ENCODE assay signal across 18 cellular contexts in genomic region chr19:44696939-44697669, GRCh38. TPM values are rescaled to one million over a fixed set of nuclear protein-coding genes. Genes with fewer than 3 reads are reported as not detected.
DNase-seq lines count a peak whose midpoint lies in the region; ATAC-seq and TF ChIP-seq lines count a peak whose summit lies in the region.
"Had no signal": no experiment of that assay in that cellular context is flagged by ENCODE, and none has a peak within 500 bp of the region (broad histone marks: within the 10 kb centered on the region; RNA-seq: fewer than 3 reads in every experiment).

No MANE protein-coding gene starts in this region.

- intact Hi-C loops in natural killer cell (cut with micrococcal nuclease) = loop anchor here (10.0 kb wide), 1 partner anchor 148 kb away; the partner anchor contains the start of gene NECTIN2

- no peaks in the 10 kb centered on the region for H3K9me3 ChIP-seq in neuronal stem cell (replicated peaks in 1 of 2; ENCODE audit: control insufficient read depth in 2 of 2, insufficient read depth in 1 of 2, low read depth in 1 of 2, low read length in 2 of 2)
- H3K9me3 ChIP-seq: gastroesophageal sphincter, SJSA1 had no signal

- H2AFZ ChIP-seq in neuronal stem cell (ENCODE audit: low read length) = peak overlapping the region; percentile 36

- peak; percentile 97 for DNase-seq in DMS53 (lab: John Stamatoyannopoulos, UW)
- DNase-seq in NCI-H2029 treated with DMSO at 0.1 percent for 48 hours (lab: John Stamatoyannopoulos, UW) = peak; percentile 93
- DNase-seq in choroid plexus epithelial cell (ENCODE audit: low read depth) = peak; percentile 8
- no peak for DNase-seq in neuronal stem cell (ENCODE audit: low spot score)
- DNase-seq in immature natural killer cell = no peak
- DNase-seq in UCSD-AML1 (lab: John Stamatoyannopoulos, UW; ENCODE audit: unreplicated experiment) = no peak
- no peak for DNase-seq in natural killer cell
- DNase-seq: activated CD8-positive, alpha-beta memory T cell treated with anti-CD3 and anti-CD28 coated beads, Interleukin-2, amount 50 U/mL, for 48 hours; GF-D8; stimulated activated CD4-positive, alpha-beta T cell treated with anti-CD3 and anti-CD28 coated beads, Interleukin-1b, Interleukin-23, amount 100 ng/mL, for 48 hours; trophoblast cell had no signal

- H2BK120ac ChIP-seq in neuronal stem cell (ENCODE audit: low read depth, low read length) = no peak overlapping the region

- no CpG with 5 or more reads among the region's 22 CpGs for WGBS in neuronal stem cell (ENCODE audit: extremely low coverage in 2 of 2, insufficient read length in 2 of 2, insufficient replicate concordance in 1 of 2), 2 donors

- H3K4me3 Mint-ChIP-seq in immature natural killer cell = no peak overlapping the region
- H3K4me3 Mint-ChIP-seq in natural killer cell = no peak overlapping the region
- H3K4me3 Mint-ChIP-seq: activated naive CD4-positive, alpha-beta T cell treated with anti-CD3 and anti-CD28 coated beads, Interleukin-2, amount 50 U/mL, for 24 hours had no signal

- no peaks in the 10 kb centered on the region for H3K9me3 Mint-ChIP-seq in immature natural killer cell
- H3K9me3 Mint-ChIP-seq in natural killer cell = no peaks in the 10 kb centered on the region
- H3K9me3 Mint-ChIP-seq: activated naive CD4-positive, alpha-beta T cell treated with anti-CD3 and anti-CD28 coated beads, Interleukin-2, amount 50 U/mL, for 24 hours; CD14-positive monocyte had no signal

- H3K4me1 Mint-ChIP-seq in immature natural killer cell (peaks cover 2 to 9% of the 10 kb centered on the region in 2 donors), natural killer cell (peaks cover 0 to 6% of the 10 kb centered on the region in 2 donors)

- no peaks in the 10 kb centered on the region for H3K4me1 ChIP-seq in neuronal stem cell (ENCODE audit: control insufficient read depth in 2 of 2, insufficient read depth in 1 of 2, low read depth in 1 of 2, low read length in 2 of 2)

- no peak overlapping the region for H2AK5ac ChIP-seq in neuronal stem cell (ENCODE audit: low read depth, low read length)

- no peak for ATAC-seq in natural killer cell
- ATAC-seq: gastroesophageal sphincter had no signal

- no peak overlapping the region for H3K4ac ChIP-seq in neuronal stem cell (ENCODE audit: low read length)

- H3K36me3 Mint-ChIP-seq in immature natural killer cell (no peaks in the 10 kb centered on the region), natural killer cell (no peaks in the 10 kb centered on the region)
- H3K36me3 Mint-ChIP-seq: activated naive CD4-positive, alpha-beta T cell treated with anti-CD3 and anti-CD28 coated beads, Interleukin-2, amount 50 U/mL, for 24 hours had no signal

- H2BK12ac ChIP-seq in neuronal stem cell (ENCODE audit: low read length) = peak overlapping the region; percentile 16

- H3K23ac ChIP-seq in neuronal stem cell (ENCODE audit: low read depth, low read length, poor library complexity) = no peak overlapping the region

- no peak overlapping the region for H3K9ac ChIP-seq in neuronal stem cell (ENCODE audit: low read depth, low read length, poor library complexity)

- H3K4me2 ChIP-seq in neuronal stem cell (ENCODE audit: insufficient read depth, low read length, poor library complexity, severe bottlenecking) = no peak overlapping the region

- H3K18ac ChIP-seq in neuronal stem cell (ENCODE audit: low read length) = peak overlapping the region; percentile 19

- no peak overlapping the region for H4K91ac ChIP-seq in neuronal stem cell (ENCODE audit: low read depth, low read length, poor library complexity)

- TF ChIP-seq CTCF in choroid plexus epithelial cell (conservative IDR thresholded peaks at IDR 0.05; ENCODE audit: low read depth, low read length) (no peak), natural killer cell (IDR thresholded peaks at IDR 0.05) (no peak)

- H3K27me3 ChIP-seq in neuronal stem cell (ENCODE audit: control insufficient read depth in 3 of 3, insufficient read depth in 3 of 3, low read depth in 1 of 3, low read length in 3 of 3) = no peaks in the 10 kb centered on the region
- H3K27me3 ChIP-seq: SJSA1 had no signal

- H3K79me1 ChIP-seq in neuronal stem cell (ENCODE audit: low read depth, low read length) = no peaks in the 10 kb centered on the region

- no peak overlapping the region for H3K27ac ChIP-seq in neuronal stem cell (replicated peaks; ENCODE audit: low read length)
- H3K27ac ChIP-seq: gastroesophageal sphincter, SJSA1 had no signal

- H2BK15ac ChIP-seq in neuronal stem cell (ENCODE audit: low read length) = peak overlapping the region; percentile 17

- no peak overlapping the region for H3K14ac ChIP-seq in neuronal stem cell (ENCODE audit: low read length)

- no peaks in the 10 kb centered on the region for H3K36me3 ChIP-seq in neuronal stem cell (replicated peaks in 1 of 2; ENCODE audit: control insufficient read depth in 2 of 2, insufficient read depth in 2 of 2, low read length in 2 of 2)
- H3K36me3 ChIP-seq: gastroesophageal sphincter, SJSA1 had no signal

- no peak overlapping the region for H3K4me3 ChIP-seq in choroid plexus epithelial cell (ENCODE audit: low read depth, low read length)
- H3K4me3 ChIP-seq in neuronal stem cell (ENCODE audit: low read length in 2 of 2) = no peak overlapping the region
- H3K4me3 ChIP-seq: gastroesophageal sphincter, SJSA1 had no signal

- H3K27me3 Mint-ChIP-seq in immature natural killer cell (ENCODE audit: low read depth in 3 of 3) (peaks cover 3 to 9% (median 6%) of the 10 kb centered on the region in 3 donors), natural killer cell (ENCODE audit: low read depth in 2 of 2) (peaks cover 0 to 7% of the 10 kb centered on the region in 2 donors)
- H3K27me3 Mint-ChIP-seq: activated naive CD4-positive, alpha-beta T cell treated with anti-CD3 and anti-CD28 coated beads, Interleukin-2, amount 50 U/mL, for 24 hours had no signal

- no peak overlapping the region for H2BK5ac ChIP-seq in neuronal stem cell (ENCODE audit: low read length)

- H3K27ac Mint-ChIP-seq in immature natural killer cell = peak overlapping the region in 1 of 6 donors; percentile 45
- H3K27ac Mint-ChIP-seq in natural killer cell = no peak overlapping the region
- H3K27ac Mint-ChIP-seq: activated naive CD4-positive, alpha-beta T cell treated with anti-CD3 and anti-CD28 coated beads, Interleukin-2, amount 50 U/mL, for 24 hours had no signal

- no peak overlapping the region for H4K8ac ChIP-seq in neuronal stem cell (ENCODE audit: low read depth, low read length)

RNA-seq across cellular contexts. Expression of gene CEACAM16, which starts 1.8 kb away (rescaled TPM):
- not detected for polyA plus RNA-seq in neuronal stem cell (2013, experiment 1 of 2)
- polyA plus RNA-seq in neuronal stem cell (2013, experiment 2 of 2) = not detected
- not detected for polyA plus RNA-seq in immature natural killer cell
- not detected for total RNA-seq in natural killer cell
- total RNA-seq: bronchial epithelial cell, gastroesophageal sphincter, renal cortical epithelial cell, SJSA1 had no signal
- polyA plus RNA-seq: CD14-positive monocyte, keratinocyte had no signal

RNA-seq across cellular contexts. Expression of gene CEACAM19, which starts 25.8 kb away (rescaled TPM):
- 2.2 TPM for polyA plus RNA-seq in neuronal stem cell (2013, experiment 1 of 2)
- 2.2 TPM for polyA plus RNA-seq in neuronal stem cell (2013, experiment 2 of 2)
- under 1 TPM in 1 of 3 donors, not detected in 2; 0.22 TPM for polyA plus RNA-seq in immature natural killer cell
- total RNA-seq in natural killer cell = 1 to 10 TPM; 2.6 to 4.1 (median 2.7) TPM
- polyA plus RNA-seq: CD14-positive monocyte had no signal

RNA-seq across cellular contexts. Expression of gene BCL3, which starts 51.4 kb away (rescaled TPM):
- 1.8 TPM for polyA plus RNA-seq in neuronal stem cell (2013, experiment 1 of 2)
- 1.5 TPM for polyA plus RNA-seq in neuronal stem cell (2013, experiment 2 of 2)
- 10 to 100 TPM in 2 of 3 donors, 1 to 10 TPM in 1; 5.6 to 10.2 (median 10.2) TPM for polyA plus RNA-seq in immature natural killer cell
- total RNA-seq in natural killer cell = 100 to 1,000 TPM; 152 to 199 (median 164) TPM

RNA-seq across cellular contexts. Expression of gene PVR, which starts 53.4 kb away (rescaled TPM):
- 5.7 TPM for polyA plus RNA-seq in neuronal stem cell (2013, experiment 1 of 2)
- 5.3 TPM for polyA plus RNA-seq in neuronal stem cell (2013, experiment 2 of 2)
- 1 to 10 TPM in 2 of 3 donors, under 1 TPM in 1; 0.87 to 7.3 (median 2.2) TPM for polyA plus RNA-seq in immature natural killer cell
- 10 to 100 TPM in 1 of 3 donors, 1 to 10 TPM in 2; 6.6 to 12.6 (median 7.9) TPM for total RNA-seq in natural killer cell

Comparison
In these comparisons a context has a peak if more than half of its experiments do, and no peak if none do; other contexts are left out.
1. DNase-seq: peak in DMS53 (single experiment), NCI-H2029 treated with DMSO at 0.1 percent for 48 hours (single experiment) and choroid plexus epithelial cell (single experiment); none in neuronal stem cell (single experiment), immature natural killer cell (0 of 3), UCSD-AML1 (single experiment) and natural killer cell (single experiment).